ENCODE assay signal across 1 cellular context in the genomic region with DNA sequence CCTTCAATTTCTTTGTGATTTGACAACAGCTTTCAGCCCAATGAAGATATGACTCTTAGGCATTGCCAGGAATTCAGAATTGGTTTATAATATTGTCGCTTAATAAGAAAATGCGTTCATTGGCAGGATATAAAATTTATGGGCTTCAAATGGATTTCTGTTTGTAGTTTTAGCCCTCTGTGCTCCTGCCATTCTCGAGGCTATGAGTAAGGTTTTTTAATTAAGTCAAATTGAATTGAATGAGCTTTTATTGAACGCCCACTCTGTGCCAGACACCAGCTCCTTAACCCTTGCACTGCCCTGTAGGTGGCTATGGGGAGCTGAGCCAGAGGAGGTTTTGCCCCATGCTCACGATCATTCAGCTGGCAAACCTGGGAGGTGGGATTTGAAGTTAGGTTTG.
TF ChIP-seq lines count a peak whose summit lies in the region.

No MANE protein-coding gene starts in this region.

TF ChIP-seq in IMR-90, 13 proteins besides CTCF, POLR2A, EP300 and RAD21:
- TF ChIP-seq, protein P1, sequence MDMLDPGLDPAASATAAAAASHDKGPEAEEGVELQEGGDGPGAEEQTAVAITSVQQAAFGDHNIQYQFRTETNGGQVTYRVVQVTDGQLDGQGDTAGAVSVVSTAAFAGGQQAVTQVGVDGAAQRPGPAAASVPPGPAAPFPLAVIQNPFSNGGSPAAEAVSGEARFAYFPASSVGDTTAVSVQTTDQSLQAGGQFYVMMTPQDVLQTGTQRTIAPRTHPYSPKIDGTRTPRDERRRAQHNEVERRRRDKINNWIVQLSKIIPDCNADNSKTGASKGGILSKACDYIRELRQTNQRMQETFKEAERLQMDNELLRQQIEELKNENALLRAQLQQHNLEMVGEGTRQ (IDR thresholded peaks at IDR 0.05; ENCODE audit: low read depth, low read length), result no peak
- TF ChIP-seq CEBPB (IDR thresholded peaks at IDR 0.05; ENCODE audit: low read depth, low read length) (no peak), MAZ (IDR thresholded peaks at IDR 0.05; ENCODE audit: borderline replicate concordance, low read depth, low read length) (no peak), RFX5 (IDR thresholded peaks at IDR 0.05; ENCODE audit: low read depth, low read length) (no peak), FOS (IDR thresholded peaks at IDR 0.05; ENCODE audit: low read depth, low read length) (no peak), NFE2L2 (IDR thresholded peaks at IDR 0.05; ENCODE audit: low read depth, low read length) (no peak), RCOR1 (IDR thresholded peaks at IDR 0.05; ENCODE audit: insufficient replicate concordance, low read length) (no peak), MAFK (IDR thresholded peaks at IDR 0.05; ENCODE audit: low read depth, low read length) (no peak), BHLHE40 (IDR thresholded peaks at IDR 0.05; ENCODE audit: low read depth, low read length) (no peak), CHD1 (IDR thresholded peaks at IDR 0.05; ENCODE audit: low read depth, low read length) (no peak), MXI1 (IDR thresholded peaks at IDR 0.05; ENCODE audit: borderline replicate concordance, low read depth, low read length) (no peak)
- TF ChIP-seq, protein P2, sequence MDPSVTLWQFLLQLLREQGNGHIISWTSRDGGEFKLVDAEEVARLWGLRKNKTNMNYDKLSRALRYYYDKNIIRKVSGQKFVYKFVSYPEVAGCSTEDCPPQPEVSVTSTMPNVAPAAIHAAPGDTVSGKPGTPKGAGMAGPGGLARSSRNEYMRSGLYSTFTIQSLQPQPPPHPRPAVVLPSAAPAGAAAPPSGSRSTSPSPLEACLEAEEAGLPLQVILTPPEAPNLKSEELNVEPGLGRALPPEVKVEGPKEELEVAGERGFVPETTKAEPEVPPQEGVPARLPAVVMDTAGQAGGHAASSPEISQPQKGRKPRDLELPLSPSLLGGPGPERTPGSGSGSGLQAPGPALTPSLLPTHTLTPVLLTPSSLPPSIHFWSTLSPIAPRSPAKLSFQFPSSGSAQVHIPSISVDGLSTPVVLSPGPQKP (IDR thresholded peaks at IDR 0.05; ENCODE audit: borderline replicate concordance, low read depth, low read length), result no peak
